In the genomic region with DNA sequence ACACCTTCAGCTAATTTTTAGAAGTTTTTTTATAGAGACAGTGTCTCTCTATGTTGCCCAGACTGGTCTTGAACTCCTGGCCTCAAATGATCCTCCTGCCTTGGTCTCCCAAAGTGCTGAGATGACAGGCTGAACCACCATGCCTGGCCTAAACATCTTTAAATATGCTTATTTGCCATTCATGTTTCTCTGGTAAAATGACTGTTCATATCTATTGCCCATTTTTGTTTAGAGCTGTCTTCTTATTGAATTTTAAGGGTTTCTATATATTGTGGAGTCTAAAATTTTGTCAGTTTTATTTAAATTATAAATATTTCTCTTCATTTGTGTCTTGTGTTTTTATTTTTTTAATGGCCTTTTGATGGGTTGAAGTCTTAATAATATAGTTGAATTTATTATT, we compare ENCODE assay signal across 11 cellular contexts. TPM values are rescaled to one million over a fixed set of nuclear protein-coding genes. Genes with fewer than 3 reads are reported as not detected.
"Had no signal": no experiment of that assay in that cellular context is flagged by ENCODE, and none has a peak within 500 bp of the region (broad histone marks: within the 10 kb centered on the region; RNA-seq: fewer than 3 reads in every experiment).

No MANE protein-coding gene starts in this region.

- H3K27ac Mint-ChIP-seq: GM23338, H9, HFFc6 had no signal

- DNase-seq: GM23248, GOT3, H7, H9, HCEC 1CT, HFFc6 had no signal

- H2AFZ ChIP-seq: GM23248, GM23338 had no signal

- H3K9me3 ChIP-seq: HAP-1 had no signal

- ATAC-seq: GM23338, HCT116 had no signal

- H3K4me1 ChIP-seq: HAP-1 had no signal

- H3K4me1 Mint-ChIP-seq: H9 had no signal

- H3K4me2 ChIP-seq: GM23338 had no signal

- H3K4me3 ChIP-seq: GM23248, GM23338, HAP-1 had no signal

- H3K4me3 Mint-ChIP-seq: GM23338, H9, HFFc6 had no signal

- H3K27ac ChIP-seq: GM23248 had no signal

- FAIRE-seq: H1 had no signal

- H3K9ac ChIP-seq: GM23248 had no signal

- H3K36me3 ChIP-seq: HAP-1 had no signal

RNA-seq across cellular contexts. Expression of gene PM20D1, which starts 3.0 kb away (rescaled TPM):
- total RNA-seq: H1, H4, H7, H9, HFFc6 had no signal
- polyA plus RNA-seq: GM23338 had no signal
